8 cellular contexts compared by ENCODE assay signal in genomic region chr1:10338047-10338446, GRCh38.
DNase-seq lines count a peak whose midpoint lies in the region.

No MANE protein-coding gene starts in this region.

- DNase-seq in C1 segment of cervical spinal cord (lab: John Stamatoyannopoulos, UW) (peak in 10 of 14 donors; percentile 4 to 54 (median 33)), H4 (ENCODE audit: low spot score) (peak; percentile 21), SJSA1 (ENCODE audit: low read depth in 1 of 2, low spot score in 2 of 2) (peak; percentile 20 to 50), T47D (ENCODE audit: low read depth in 1 of 2, low spot score in 1 of 2) (peak; percentile 31 to 57), islet precursor cell (peak; percentile 70), cortex of kidney (lab: John Stamatoyannopoulos, UW) (no peak), KG1 (lab: John Stamatoyannopoulos, UW) (no peak)
- DNase-seq in stimulated activated CD4-positive, alpha-beta T cell treated with anti-CD3 and anti-CD28 coated beads, Interleukin-1b, Interleukin-23, amount 100 ng/mL, for 48 hours: peak; percentile 38

- H3K36me3 ChIP-seq in SJSA1: peaks cover 31% of the 10 kb centered on the region

- H3K4me3 ChIP-seq in SJSA1: no peak overlapping the region

- in situ Hi-C loops in T47D (cut with HindIII; ENCODE audit: low pct_unique_long_range_greater_than_20kb, low sequenced_read_pairs): no loop called here

- no peak overlapping the region for H3K27ac ChIP-seq in SJSA1

- H3K4me1 ChIP-seq in SJSA1 (replicated peaks): peaks cover 7% of the 10 kb centered on the region; the same call in 1 of the 2 replicates

- no peaks in the 10 kb centered on the region for H3K27me3 ChIP-seq in SJSA1 (replicated peaks)

- no peaks in the 10 kb centered on the region for H3K9me3 ChIP-seq in SJSA1 (replicated peaks)

Comparison
In these comparisons a context has a peak if more than half of its experiments do, and no peak if none do; other contexts are left out.
1. DNase-seq: peak in C1 segment of cervical spinal cord (10 of 14), H4 (single experiment), SJSA1 (2 of 2), T47D (2 of 2), islet precursor cell (single experiment) and stimulated activated CD4-positive, alpha-beta T cell treated with anti-CD3 and anti-CD28 coated beads, Interleukin-1b, Interleukin-23, amount 100 ng/mL, for 48 hours (single experiment); none in cortex of kidney (single experiment) and KG1 (single experiment).